ENCODE assay signal across 14 cellular contexts in the genomic region with DNA sequence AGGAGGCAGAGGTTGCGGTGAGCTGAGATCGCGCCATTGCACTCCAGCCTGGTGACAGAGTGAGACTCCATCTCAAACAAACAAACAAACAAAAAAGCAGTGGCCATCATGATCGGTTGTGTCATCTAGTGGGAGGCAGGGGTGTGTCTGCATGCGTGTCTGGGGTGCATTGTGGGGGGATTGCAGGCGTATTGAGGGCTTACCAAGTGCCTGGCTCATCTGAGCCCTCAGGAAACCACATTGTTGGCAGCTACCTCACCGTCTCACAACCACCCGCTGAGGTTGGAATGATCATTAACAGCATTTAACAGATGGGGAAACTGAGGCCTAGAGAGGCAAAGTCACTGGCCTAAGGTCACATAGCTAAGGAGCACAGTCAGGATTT. TPM values are rescaled to one million over a fixed set of nuclear protein-coding genes. Genes with fewer than 3 reads are reported as not detected.
A peak's percentile ranks its signal among the peaks of the same experiment; 100 is the strongest.
DNase-seq lines count a peak whose midpoint lies in the region; ATAC-seq, FAIRE-seq and TF ChIP-seq lines count a peak whose summit lies in the region.
"Had no signal": no experiment of that assay in that cellular context is flagged by ENCODE, and none has a peak within 500 bp of the region (broad histone marks: within the 10 kb centered on the region; RNA-seq: fewer than 3 reads in every experiment).

No MANE protein-coding gene starts in this region.

- intact Hi-C loops in esophagus squamous epithelium (cut with DNase I) (no loop called here), tibial artery (cut with DNase I; ENCODE audit: low total_unique reads) (no loop called here)

- peak overlapping the region in 1 of 4 donors; percentile 59 for H3K4me3 ChIP-seq in esophagus squamous epithelium
- peak overlapping the region; percentile 47 to 48 for H3K4me3 ChIP-seq in tibial artery

- H3K36me3 ChIP-seq in esophagus squamous epithelium (peaks cover 0 to 37% (median 0%) of the 10 kb centered on the region in 3 donors), tibial artery (peaks cover 0 to 24% (median 4%) of the 10 kb centered on the region in 3 donors)

- H3K4me1 ChIP-seq in esophagus squamous epithelium (peaks cover 49 to 68% (median 51%) of the 10 kb centered on the region in 3 donors), tibial artery (peaks cover 0 to 70% (median 53%) of the 10 kb centered on the region in 4 donors)

- ATAC-seq in GM21360 (IDR thresholded peaks at IDR 0.05; ENCODE audit: unreplicated experiment): no peak

- DNase-seq in esophagus squamous epithelium (lab: John Stamatoyannopoulos, UW) (no peak), osteocyte (ENCODE audit: extremely low spot score, unreplicated experiment) (no peak), tibial artery (no peak), NCI-H187 treated with DMSO at 0.1 percent for 48 hours (lab: John Stamatoyannopoulos, UW) (no peak), middle frontal gyrus (ENCODE audit: extremely low spot score, low spot score) (no peak), GM12891 (ENCODE audit: insufficient read length, low spot score) (no peak)
- DNase-seq: COR-L47; NCI-H1417 treated with DMSO at 0.1 percent for 48 hours; NCI-H524 treated with DMSO at 0.1 percent for 48 hours; stimulated activated naive CD4-positive, alpha-beta T cell had no signal

- no peaks in the 10 kb centered on the region for H3K36me3 Mint-ChIP-seq in osteocyte (ENCODE audit: unreplicated experiment)

- H3K27me3 Mint-ChIP-seq in osteocyte (ENCODE audit: unreplicated experiment): no peaks in the 10 kb centered on the region

- H3K27ac ChIP-seq in angular gyrus (ENCODE audit: low read depth, low read length) (peak overlapping the region; percentile 99), esophagus squamous epithelium (peak overlapping the region; percentile 94 to 99 (median 96)), tibial artery (peak overlapping the region; percentile 98 to 100)

- H3K27ac Mint-ChIP-seq in osteocyte (ENCODE audit: unreplicated experiment): peak overlapping the region; percentile 17
- H3K27ac Mint-ChIP-seq: activated T-helper 2 cell treated with anti-CD3 and anti-CD28 coated beads, Interferon-gamma antibody, Interleukin-2, Interleukin-4, amounts not matched to agents 10 μg/mL and 5 μg/mL and 100 μg/mL, durations not matched to agents 14 hours and 24 hours and 36 hours had no signal

- TF ChIP-seq POLR2A in esophagus squamous epithelium (IDR thresholded peaks at IDR 0.05): no peak
- TF ChIP-seq POLR2A in GM12891 (IDR thresholded peaks at IDR 0.05; ENCODE audit: low read depth, low read length): no peak

- 68 to 75% methylated on average over 6 to 8 of the region's 8 CpGs for WGBS in esophagus squamous epithelium, 2 donors

- no peaks in the 10 kb centered on the region for H3K9me3 Mint-ChIP-seq in osteocyte (ENCODE audit: unreplicated experiment)
- H3K9me3 Mint-ChIP-seq: activated T-helper 2 cell treated with anti-CD3 and anti-CD28 coated beads, Interferon-gamma antibody, Interleukin-2, Interleukin-4, amounts not matched to agents 10 μg/mL and 5 μg/mL and 100 μg/mL, durations not matched to agents 14 hours and 24 hours and 36 hours had no signal

- no peak for TF ChIP-seq CTCF in esophagus squamous epithelium (IDR thresholded peaks at IDR 0.05)
- TF ChIP-seq CTCF in osteocyte (IDR thresholded peaks at IDR 0.05): no peak
- no peak for TF ChIP-seq CTCF in tibial artery (IDR thresholded peaks at IDR 0.05)

- no peak overlapping the region for H3K4me3 Mint-ChIP-seq in osteocyte (ENCODE audit: unreplicated experiment)

- no peak for FAIRE-seq in GM12891 (lab: Jason Lieb, UNC)
- FAIRE-seq: G401.6 had no signal

- H3K27me3 ChIP-seq in esophagus squamous epithelium: no peaks in the 10 kb centered on the region
- H3K27me3 ChIP-seq in tibial artery: no peaks in the 10 kb centered on the region

- H3K4me1 Mint-ChIP-seq in osteocyte (ENCODE audit: unreplicated experiment): peaks cover 25% of the 10 kb centered on the region

- H3K9me3 ChIP-seq in esophagus squamous epithelium: no peaks in the 10 kb centered on the region
- H3K9me3 ChIP-seq in tibial artery: no peaks in the 10 kb centered on the region

TF ChIP-seq in GM12891, 5 proteins besides CTCF, POLR2A, EP300 and RAD21:
- no peak for TF ChIP-seq POU2F2 (IDR thresholded peaks at IDR 0.05; ENCODE audit: low read depth, low read length)
- TF ChIP-seq TAF1 (IDR thresholded peaks at IDR 0.05; ENCODE audit: low read depth, low read length): no peak
- no peak for TF ChIP-seq SPI1 (IDR thresholded peaks at IDR 0.05; ENCODE audit: low read depth, low read length)
TF ChIP-seq in GM12891: peak in this region for 0.

RNA-seq across cellular contexts. Expression of a gene that starts 30.5 kb away (rescaled TPM):
- 10 to 100 TPM; 40.8 to 80.9 (median 61.0) TPM for total RNA-seq in esophagus squamous epithelium
- 61.4 and 63.8 TPM in 2 replicates for total RNA-seq in osteocyte
- 7.2 TPM for polyA plus RNA-seq in GM12891 (2012; ENCODE audit: low read depth, missing spikeins)
